8 cellular contexts compared by ENCODE assay signal in genomic region chr19:13588953-13589833, GRCh38.
DNase-seq lines count a peak whose midpoint lies in the region; ATAC-seq and TF ChIP-seq lines count a peak whose summit lies in the region.

No MANE protein-coding gene starts in this region.

- H3K4me1 ChIP-seq in SJCRH30 (no peaks in the 10 kb centered on the region), thyroid gland (no peaks in the 10 kb centered on the region)

- H3K27me3 ChIP-seq in SJCRH30: no peaks in the 10 kb centered on the region
- no peaks in the 10 kb centered on the region for H3K27me3 ChIP-seq in thyroid gland

- 26 to 28% methylated on average over 22 to 29 of the region's 29 CpGs for WGBS in thyroid gland, 2 donors

- TF ChIP-seq POLR2A in thyroid gland (IDR thresholded peaks at IDR 0.05): no peak

- no peak overlapping the region for H3K27ac ChIP-seq in SJCRH30
- H3K27ac ChIP-seq in thyroid gland: no peak overlapping the region

- H3K36me3 ChIP-seq in SJCRH30: no peaks in the 10 kb centered on the region
- no peaks in the 10 kb centered on the region for H3K36me3 ChIP-seq in thyroid gland

- H3K4me3 Mint-ChIP-seq in osteocyte (ENCODE audit: unreplicated experiment): no peak overlapping the region

- H3K9me3 ChIP-seq in SJCRH30 (replicated peaks) (no peaks in the 10 kb centered on the region), thyroid gland (no peaks in the 10 kb centered on the region)

- no peaks in the 10 kb centered on the region for H3K4me1 Mint-ChIP-seq in osteocyte (ENCODE audit: unreplicated experiment)

- no peaks in the 10 kb centered on the region for H3K27me3 Mint-ChIP-seq in osteocyte (ENCODE audit: unreplicated experiment)

- intact Hi-C loops in thyroid gland (cut with DNase I): loop anchor here (5.0 kb wide), 1 partner anchor 312 kb away; no protein-coding TSS in a partner anchor

- peak; percentile 43 for DNase-seq in COLO829 (ENCODE audit: low spot score)
- DNase-seq in HT-29 (ENCODE audit: low spot score): peak; percentile 52
- peak; percentile 68 to 84 for DNase-seq in SJCRH30
- peak; percentile 71 for DNase-seq in activated effector memory CD4-positive, alpha-beta T cell treated with Interleukin-2 at 50 U/mL for 16 hours
- peak; percentile 62 for DNase-seq in foreskin melanocyte
- DNase-seq in osteocyte (ENCODE audit: extremely low spot score, unreplicated experiment): peak; percentile 94
- DNase-seq in thyroid gland: peak; percentile 58 to 63

- H3K9me3 Mint-ChIP-seq in osteocyte (ENCODE audit: unreplicated experiment): no peaks in the 10 kb centered on the region

- TF ChIP-seq CTCF in osteocyte (IDR thresholded peaks at IDR 0.05) (peak; percentile 100), thyroid gland (IDR thresholded peaks at IDR 0.05) (peak; percentile 64 to 98 (median 80))

- no peak overlapping the region for H3K4me3 ChIP-seq in SJCRH30
- H3K4me3 ChIP-seq in thyroid gland (replicated peaks in 1 of 3): no peak overlapping the region

- no peak overlapping the region for H3K27ac Mint-ChIP-seq in osteocyte (ENCODE audit: unreplicated experiment)

- no peak for ATAC-seq in HG02870 (IDR thresholded peaks at IDR 0.05; ENCODE audit: unreplicated experiment)

- no peaks in the 10 kb centered on the region for H3K36me3 Mint-ChIP-seq in osteocyte (ENCODE audit: unreplicated experiment)

Comparison
In these comparisons a context has a peak if more than half of its experiments do, and no peak if none do; other contexts are left out.
1. DNase-seq: peak in every context shown above with its lines; median percentile 94 in osteocyte; 76 in SJCRH30; 71 in activated effector memory CD4-positive, alpha-beta T cell treated with Interleukin-2 at 50 U/mL for 16 hours; 62 in foreskin melanocyte; 60 in thyroid gland; 52 in HT-29; 43 in COLO829.